In the genomic region with DNA sequence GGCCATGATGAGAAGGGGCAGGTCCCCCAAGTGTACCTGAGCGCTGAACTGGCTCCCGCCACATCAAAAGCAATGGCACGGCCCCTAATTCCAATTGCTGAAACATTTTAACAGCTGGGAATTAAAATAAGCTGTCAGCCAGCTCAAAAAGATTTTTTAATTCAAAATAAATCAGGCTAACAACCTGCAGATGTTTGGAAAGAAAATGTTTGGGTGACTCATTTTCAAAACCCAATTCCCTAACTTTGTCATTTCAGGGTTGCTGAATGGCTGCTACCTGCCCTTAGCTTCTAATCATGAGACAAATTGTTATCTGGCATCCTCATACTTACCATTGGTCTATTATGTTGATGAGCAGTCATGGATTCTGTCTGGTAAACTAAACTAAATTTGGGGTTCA, we compare ENCODE assay signal across 34 cellular contexts.
"Had no signal": no experiment of that assay in that cellular context is flagged by ENCODE, and none has a peak within 500 bp of the region (broad histone marks: within the 10 kb centered on the region; RNA-seq: fewer than 3 reads in every experiment).

No MANE protein-coding gene starts in this region.

- H3K9me3 Mint-ChIP-seq: activated B cell treated with CpG ODN at 0.5 μM for 24 hours; activated CD4-positive, alpha-beta memory T cell treated with anti-CD3 and anti-CD28 coated beads, Interleukin-2, amount 10 ng/mL, durations not matched to agents 7 days and 5 days; activated CD4-positive, alpha-beta T cell treated with anti-CD3 and anti-CD28 coated beads, Interleukin-2, amount 10 ng/mL, durations not matched to agents 7 days and 5 days; activated naive CD4-positive, alpha-beta T cell treated with anti-CD3 and anti-CD28 coated beads, Interleukin-2, amount 10 ng/mL, durations not matched to agents 7 days and 5 days; activated naive CD8-positive, alpha-beta T cell treated with anti-CD3 and anti-CD28 coated beads, Interleukin-2, amount 10 ng/mL, durations not matched to agents 7 days and 5 days; activated T-cell treated with anti-CD3 and anti-CD28 coated beads, Interleukin-2, amount 50 U/mL, for 24 hours; activated T-cell treated with anti-CD3 and anti-CD28 coated beads, Interleukin-2, amount 50 U/mL, for 72 hours; T-helper 2 cell treated with Interferon-gamma antibody and Interleukin-4, amounts not matched to agents 5 μg/mL and 100 μg/mL, for 36 hours had no signal

- H3K27me3 Mint-ChIP-seq: activated CD4-positive, alpha-beta memory T cell treated with anti-CD3 and anti-CD28 coated beads, Interleukin-2, amount 10 ng/mL, durations not matched to agents 7 days and 5 days; activated CD4-positive, alpha-beta T cell treated with anti-CD3 and anti-CD28 coated beads, Interleukin-2, amount 10 ng/mL, durations not matched to agents 7 days and 5 days; activated naive CD4-positive, alpha-beta T cell treated with anti-CD3 and anti-CD28 coated beads, Interleukin-2, amount 10 ng/mL, durations not matched to agents 7 days and 5 days; brain had no signal

- H3K4me1 Mint-ChIP-seq: activated B cell treated with CpG ODN at 0.5 μM for 24 hours; activated CD4-positive, alpha-beta memory T cell treated with anti-CD3 and anti-CD28 coated beads, Interleukin-2, amount 10 ng/mL, durations not matched to agents 7 days and 5 days; activated CD4-positive, alpha-beta T cell treated with anti-CD3 and anti-CD28 coated beads, Interleukin-2, amount 10 ng/mL, durations not matched to agents 7 days and 5 days; activated naive CD4-positive, alpha-beta T cell treated with anti-CD3 and anti-CD28 coated beads, Interleukin-2, amount 10 ng/mL, durations not matched to agents 7 days and 5 days; activated naive CD8-positive, alpha-beta T cell treated with anti-CD3 and anti-CD28 coated beads, Interleukin-2, amount 10 ng/mL, durations not matched to agents 7 days and 5 days; T-helper 17 cell had no signal

- H3K36me3 ChIP-seq: ascending aorta, breast epithelium, cardiac muscle cell, colonic mucosa, esophagus squamous epithelium, gastroesophageal sphincter, WERI-Rb-1 had no signal

- H3K4me3 ChIP-seq: ascending aorta, breast epithelium, cardiac muscle cell, colonic mucosa, esophagus squamous epithelium, gastroesophageal sphincter had no signal

- ATAC-seq: activated CD4-positive, alpha-beta T cell treated with anti-CD3 and anti-CD28 coated beads for 36 hours; activated CD4-positive, CD25-positive, alpha-beta regulatory T cell treated with anti-CD3 and anti-CD28 coated beads, Interleukin-2, amount 50 U/mL, for 24 hours; activated naive CD4-positive, alpha-beta T cell treated with anti-CD3 and anti-CD28 coated beads, Interleukin-2, amount 50 U/mL, for 72 hours; activated T-cell treated with anti-CD3 and anti-CD28 coated beads, Interleukin-2, amount 50 U/mL, for 72 hours; gastroesophageal sphincter; T-helper 17 cell had no signal

- DNase-seq: activated B cell treated with CpG ODN at 0.5 μM for 24 hours; activated CD4-positive, alpha-beta memory T cell treated with anti-CD3 and anti-CD28 coated beads, Interleukin-2, amount 10 ng/mL, durations not matched to agents 7 days and 5 days; activated CD4-positive, alpha-beta T cell treated with anti-CD3 and anti-CD28 coated beads for 36 hours; activated CD4-positive, alpha-beta T cell treated with anti-CD3 and anti-CD28 coated beads, Interleukin-2, amount 10 ng/mL, durations not matched to agents 7 days and 5 days; activated CD4-positive, alpha-beta T cell treated with anti-CD3 and anti-CD28 coated beads, Interleukin-2, amount 50 U/mL, for 4 hours; activated CD8-positive, alpha-beta memory T cell treated with anti-CD3 and anti-CD28 coated beads, Interleukin-2, amount 50 U/mL, for 48 hours; activated gamma-delta T cell; activated naive CD4-positive, alpha-beta T cell; activated naive CD4-positive, alpha-beta T cell treated with anti-CD3 and anti-CD28 coated beads, Interleukin-2, amount 10 ng/mL, durations not matched to agents 7 days and 5 days; activated naive CD8-positive, alpha-beta T cell treated with anti-CD3 and anti-CD28 coated beads, Interleukin-2, amount 10 ng/mL, durations not matched to agents 7 days and 5 days; activated T-cell treated with anti-CD3 and anti-CD28 coated beads for 4 hours; activated T-cell treated with anti-CD3 and anti-CD28 coated beads, Interleukin-2, amount 50 U/mL, for 24 hours; activated T-cell treated with anti-CD3 and anti-CD28 coated beads, Interleukin-2, amount 50 U/mL, for 72 hours; central memory CD4-positive, alpha-beta T cell; cerebellar nuclear complex; colonic mucosa; effector CD8-positive, alpha-beta T cell; esophagus squamous epithelium; foreskin melanocyte; T-helper 1 cell; T-helper 17 cell; T1000; WERI-Rb-1 had no signal

- FAIRE-seq: endometrium, endothelial cell of umbilical vein had no signal

- H3K27ac Mint-ChIP-seq: activated B cell treated with CpG ODN at 0.5 μM for 24 hours; activated CD4-positive, alpha-beta memory T cell treated with anti-CD3 and anti-CD28 coated beads, Interleukin-2, amount 10 ng/mL, durations not matched to agents 7 days and 5 days; activated CD4-positive, alpha-beta T cell treated with anti-CD3 and anti-CD28 coated beads for 36 hours; activated CD4-positive, alpha-beta T cell treated with anti-CD3 and anti-CD28 coated beads, Interleukin-2, amount 10 ng/mL, durations not matched to agents 7 days and 5 days; activated naive CD4-positive, alpha-beta T cell treated with anti-CD3 and anti-CD28 coated beads, Interleukin-2, amount 10 ng/mL, durations not matched to agents 7 days and 5 days; activated naive CD4-positive, alpha-beta T cell treated with anti-CD3 and anti-CD28 coated beads, Interleukin-2, amount 50 U/mL, for 72 hours; activated naive CD8-positive, alpha-beta T cell treated with anti-CD3 and anti-CD28 coated beads, Interleukin-2, amount 10 ng/mL, durations not matched to agents 7 days and 5 days; activated T-cell treated with anti-CD3 and anti-CD28 coated beads, Interleukin-2, amount 50 U/mL, for 24 hours; activated T-cell treated with anti-CD3 and anti-CD28 coated beads, Interleukin-2, amount 50 U/mL, for 72 hours; T-helper 17 cell; T-helper 2 cell treated with Interferon-gamma antibody and Interleukin-4, amounts not matched to agents 5 μg/mL and 100 μg/mL, for 36 hours had no signal

- H3K36me3 Mint-ChIP-seq: activated naive CD4-positive, alpha-beta T cell treated with anti-CD3 and anti-CD28 coated beads, Interleukin-2, amount 10 ng/mL, durations not matched to agents 7 days and 5 days; activated naive CD4-positive, alpha-beta T cell treated with anti-CD3 and anti-CD28 coated beads, Interleukin-2, amount 50 U/mL, for 72 hours; activated naive CD8-positive, alpha-beta T cell treated with anti-CD3 and anti-CD28 coated beads, Interleukin-2, amount 10 ng/mL, durations not matched to agents 7 days and 5 days; brain had no signal

- H3K4me3 Mint-ChIP-seq: activated B cell treated with CpG ODN at 0.5 μM for 24 hours; activated CD4-positive, alpha-beta memory T cell treated with anti-CD3 and anti-CD28 coated beads, Interleukin-2, amount 10 ng/mL, durations not matched to agents 7 days and 5 days; activated CD4-positive, alpha-beta T cell treated with anti-CD3 and anti-CD28 coated beads for 36 hours; activated CD4-positive, alpha-beta T cell treated with anti-CD3 and anti-CD28 coated beads, Interleukin-2, amount 10 ng/mL, durations not matched to agents 7 days and 5 days; activated naive CD4-positive, alpha-beta T cell treated with anti-CD3 and anti-CD28 coated beads, Interleukin-2, amount 10 ng/mL, durations not matched to agents 7 days and 5 days; activated naive CD8-positive, alpha-beta T cell treated with anti-CD3 and anti-CD28 coated beads, Interleukin-2, amount 10 ng/mL, durations not matched to agents 7 days and 5 days; activated T-cell treated with anti-CD3 and anti-CD28 coated beads, Interleukin-2, amount 50 U/mL, for 24 hours; activated T-cell treated with anti-CD3 and anti-CD28 coated beads, Interleukin-2, amount 50 U/mL, for 72 hours; brain; T-helper 17 cell; T-helper 2 cell treated with Interferon-gamma antibody and Interleukin-4, amounts not matched to agents 5 μg/mL and 100 μg/mL, for 36 hours had no signal

- H3K27me3 ChIP-seq: ascending aorta, breast epithelium, cardiac muscle cell, colonic mucosa, esophagus squamous epithelium, gastroesophageal sphincter had no signal

- H3K4me1 ChIP-seq: ascending aorta, breast epithelium, colonic mucosa, gastroesophageal sphincter had no signal

- H3K27ac ChIP-seq: ascending aorta, breast epithelium, cardiac muscle cell, colonic mucosa, epithelial cell of prostate, esophagus squamous epithelium, gastroesophageal sphincter, WERI-Rb-1 had no signal
